14 cellular contexts compared by ENCODE assay signal in genomic region chr5:85647349-85648127, GRCh38.
"Had no signal": no experiment of that assay in that cellular context is flagged by ENCODE, and none has a peak within 500 bp of the region (broad histone marks: within the 10 kb centered on the region; RNA-seq: fewer than 3 reads in every experiment).

No MANE protein-coding gene starts in this region.

- H3K9me3 ChIP-seq: colonic mucosa, thoracic aorta, uterus had no signal

- DNase-seq: activated CD4-positive, alpha-beta memory T cell treated with anti-CD3 and anti-CD28 coated beads for 36 hours; activated CD4-positive, alpha-beta T cell treated with anti-CD3 and anti-CD28 coated beads for 1 hour; activated CD8-positive, alpha-beta memory T cell treated with anti-CD3 and anti-CD28 coated beads, Interleukin-2, amount 50 U/mL, for 48 hours; activated naive CD4-positive, alpha-beta T cell; caudate nucleus; colonic mucosa; effector CD8-positive, alpha-beta T cell; erythroblast; stimulated activated CD4-positive, alpha-beta T cell treated with anti-CD3 and anti-CD28 coated beads, Interleukin-15, amount 100 ng/mL, for 24 hours; stimulated activated CD4-positive, alpha-beta T cell treated with anti-CD3 and anti-CD28 coated beads, Interleukin-4, amount 100 ng/mL, for 24 hours; stimulated activated naive CD8-positive, alpha-beta T cell treated with anti-CD3 and anti-CD28 coated beads, Interleukin-15, amount 100 ng/mL, for 72 hours; uterus had no signal

- H2AFZ ChIP-seq: hepatocyte had no signal

- ATAC-seq: stimulated activated naive CD8-positive, alpha-beta T cell treated with anti-CD3 and anti-CD28 coated beads, Interleukin-15, amount 100 ng/mL, for 72 hours had no signal

- H3K4me1 ChIP-seq: colonic mucosa, uterus had no signal

- H3K4me1 Mint-ChIP-seq: stimulated activated naive CD8-positive, alpha-beta T cell treated with anti-CD3 and anti-CD28 coated beads, Interleukin-15, amount 100 ng/mL, for 72 hours had no signal

- H3K27ac Mint-ChIP-seq: activated CD4-positive, alpha-beta memory T cell treated with anti-CD3 and anti-CD28 coated beads for 36 hours; stimulated activated naive CD8-positive, alpha-beta T cell treated with anti-CD3 and anti-CD28 coated beads, Interleukin-15, amount 100 ng/mL, for 72 hours had no signal

- H3K4me3 Mint-ChIP-seq: activated CD4-positive, alpha-beta memory T cell treated with anti-CD3 and anti-CD28 coated beads for 36 hours; stimulated activated naive CD8-positive, alpha-beta T cell treated with anti-CD3 and anti-CD28 coated beads, Interleukin-15, amount 100 ng/mL, for 72 hours had no signal

- H3K36me3 ChIP-seq: colonic mucosa, thoracic aorta, uterus had no signal

- H3K4me2 ChIP-seq: hepatocyte had no signal

- H3K79me2 ChIP-seq: hepatocyte had no signal

- H3K4me3 ChIP-seq: colonic mucosa, hepatocyte, thoracic aorta, uterus had no signal

- H3K27me3 ChIP-seq: colonic mucosa, hepatocyte, uterus had no signal

- H3K27ac ChIP-seq: colonic mucosa, hepatocyte, thoracic aorta, uterus had no signal

- H3K36me3 Mint-ChIP-seq: activated CD4-positive, alpha-beta memory T cell treated with anti-CD3 and anti-CD28 coated beads for 36 hours had no signal

- H3K27me3 Mint-ChIP-seq: activated CD4-positive, alpha-beta memory T cell treated with anti-CD3 and anti-CD28 coated beads for 36 hours; stimulated activated naive CD8-positive, alpha-beta T cell treated with anti-CD3 and anti-CD28 coated beads, Interleukin-15, amount 100 ng/mL, for 72 hours had no signal
